8 cellular contexts compared by ENCODE assay signal in genomic region chr14:104665663-104666522, GRCh38. TPM values are rescaled to one million over a fixed set of nuclear protein-coding genes. Genes with fewer than 3 reads are reported as not detected.
DNase-seq lines count a peak whose midpoint lies in the region; TF ChIP-seq lines count a peak whose summit lies in the region.

No MANE protein-coding gene starts in this region.

- H3K27ac ChIP-seq in colonic mucosa (no peak overlapping the region), coronary artery (no peak overlapping the region)

- H3K4me3 ChIP-seq in H7 (ENCODE audit: insufficient read depth, low read depth, low read length) (no peak overlapping the region), colonic mucosa (no peak overlapping the region), coronary artery (no peak overlapping the region)

- no peaks in the 10 kb centered on the region for H3K9me3 ChIP-seq in colonic mucosa

- peak overlapping the region in 1 of 2 donors; percentile 14 for H3K9ac ChIP-seq in colonic mucosa (ENCODE audit: low read depth in 2 of 2, low read length in 2 of 2)

- H3K4me1 ChIP-seq in colonic mucosa = peaks cover 6% of the 10 kb centered on the region

- TF ChIP-seq CTCF in colonic mucosa (IDR thresholded peaks at IDR 0.05) = peak; percentile 46
- no peak for TF ChIP-seq CTCF in coronary artery (IDR thresholded peaks at IDR 0.05)

- no peaks in the 10 kb centered on the region for H3K27me3 ChIP-seq in H7 (ENCODE audit: control insufficient read depth, insufficient read depth, low read length)
- no peaks in the 10 kb centered on the region for H3K27me3 ChIP-seq in colonic mucosa

- DNase-seq in H7 = peak; percentile 87
- DNase-seq in SW480 (ENCODE audit: low spot score) = peak; percentile 97
- DNase-seq in colonic mucosa = peak; percentile 64
- DNase-seq in middle frontal gyrus (ENCODE audit: extremely low spot score, low spot score) = peak; percentile 66
- DNase-seq in coronary artery (ENCODE audit: low spot score) = no peak
- DNase-seq in NCI-H1105 treated with DMSO at 0.1 percent for 48 hours (lab: John Stamatoyannopoulos, UW) = no peak
- DNase-seq in NCI-H2107 (lab: John Stamatoyannopoulos, UW) = no peak
- DNase-seq in NCI-H1436 treated with DMSO at 0.1 percent for 48 hours (lab: John Stamatoyannopoulos, UW) = no peak

- H3K36me3 ChIP-seq in H7 (replicated peaks; ENCODE audit: control insufficient read depth, insufficient read depth, low read length) (no peaks in the 10 kb centered on the region), colonic mucosa (no peaks in the 10 kb centered on the region)

- intact Hi-C loops in colonic mucosa (cut with DNase I) = loop anchor here (1.0 kb wide), 1 partner anchor 42 kb away; no protein-coding TSS in a partner anchor

RNA-seq across cellular contexts. Expression of gene INF2, which starts 23.5 kb away (rescaled TPM):
- 62.8 and 78.6 TPM in 2 replicates for total RNA-seq in H7 (2014; rRNA removed; shearing (Covaris generic))
- total RNA-seq in colonic mucosa = 100 to 1,000 TPM; 162 to 264 TPM

RNA-seq across cellular contexts. Expression of gene ADSS1, which starts 58.1 kb away (rescaled TPM):
- total RNA-seq in H7 (2014; rRNA removed; shearing (Covaris generic)) = 10.3 and 11.2 TPM in 2 replicates
- total RNA-seq in colonic mucosa = 1 to 10 TPM; 3.5 to 4.0 TPM

Comparison
In these comparisons a context has a peak if more than half of its experiments do, and no peak if none do; other contexts are left out.
1. DNase-seq: peak in H7 (single experiment), SW480 (single experiment), colonic mucosa (single experiment) and middle frontal gyrus (single experiment); none in coronary artery (single experiment), NCI-H1105 treated with DMSO at 0.1 percent for 48 hours (single experiment), NCI-H2107 (single experiment) and NCI-H1436 treated with DMSO at 0.1 percent for 48 hours (single experiment).